ENCODE assay signal across 8 cellular contexts in genomic region chr1:218346391-218347204, GRCh38. TPM values are rescaled to one million over a fixed set of nuclear protein-coding genes. Genes with fewer than 3 reads are reported as not detected.
DNase-seq lines count a peak whose midpoint lies in the region; TF ChIP-seq lines count a peak whose summit lies in the region.

No MANE protein-coding gene starts in this region.

- H3K4me1 Mint-ChIP-seq in activated naive CD8-positive, alpha-beta T cell treated with anti-CD3 and anti-CD28 coated beads for 36 hours: peaks cover 36% of the 10 kb centered on the region

- peak; percentile 31 for DNase-seq in AG10803 (ENCODE audit: low read depth)
- peak; percentile 22 to 47 for DNase-seq in HAP-1 (ENCODE audit: low spot score in 2 of 2)
- peak; percentile 3 for DNase-seq in activated naive CD8-positive, alpha-beta T cell treated with anti-CD3 and anti-CD28 coated beads for 36 hours
- no peak for DNase-seq in iPS DF 6.9 (ENCODE audit: low read depth, low spot score)
- no peak for DNase-seq in NCI-H2081 treated with DMSO at 0.1 percent for 48 hours (lab: John Stamatoyannopoulos, UW)
- DNase-seq in central memory CD4-positive, alpha-beta T cell: no peak
- DNase-seq in SW480 (ENCODE audit: low spot score): no peak

- peaks cover 9% of the 10 kb centered on the region for H3K36me3 Mint-ChIP-seq in activated naive CD8-positive, alpha-beta T cell treated with anti-CD3 and anti-CD28 coated beads for 36 hours

- in situ Hi-C loops in HAP-1 (cut with MboI; ENCODE audit: low sequenced_read_pairs): loop anchor here (10.0 to 25.0 kb wide), 4 partner anchors 716 to 1466 kb away; no protein-coding TSS in a partner anchor

- H3K9me3 Mint-ChIP-seq in activated naive CD8-positive, alpha-beta T cell treated with anti-CD3 and anti-CD28 coated beads for 36 hours: no peaks in the 10 kb centered on the region

- no peak overlapping the region for H3K27ac ChIP-seq in iPS DF 6.9 (ENCODE audit: low read length)
- peak overlapping the region in 20 of 21 experiments; percentile 13 to 85 (median 75) for H3K27ac ChIP-seq in skin epidermis

- peaks cover 18% of the 10 kb centered on the region for H3K27me3 Mint-ChIP-seq in activated naive CD8-positive, alpha-beta T cell treated with anti-CD3 and anti-CD28 coated beads for 36 hours

- H3K4me3 Mint-ChIP-seq in activated naive CD8-positive, alpha-beta T cell treated with anti-CD3 and anti-CD28 coated beads for 36 hours: no peak overlapping the region

- H3K4me3 ChIP-seq in AG10803 (ENCODE audit: low read length) (peak overlapping the region; percentile 70), HAP-1 (peak overlapping the region; percentile 46), iPS DF 6.9 (ENCODE audit: low read length) (peak overlapping the region; percentile 49; the same call in 1 of the 2 replicates), skin epidermis (peak overlapping the region; percentile 48 to 61 (median 55))

- peak overlapping the region; percentile 50 for H3K27ac Mint-ChIP-seq in activated naive CD8-positive, alpha-beta T cell treated with anti-CD3 and anti-CD28 coated beads for 36 hours

- H3K4me1 ChIP-seq in HAP-1 (peaks cover 30% of the 10 kb centered on the region), iPS DF 6.9 (ENCODE audit: control insufficient read depth, insufficient read depth, low read length) (peaks cover 3% of the 10 kb centered on the region; the same call in 1 of the 2 replicates)

- TF ChIP-seq CTCF in AG10803 (conservative IDR thresholded peaks at IDR 0.05; ENCODE audit: low read length): no peak

- H3K27me3 ChIP-seq in HAP-1 (ENCODE audit: low read depth) (no peaks in the 10 kb centered on the region), iPS DF 6.9 (ENCODE audit: control insufficient read depth, insufficient read depth, low read length) (peaks cover 3% of the 10 kb centered on the region; the same call in 1 of the 2 replicates)

- H3K9me3 ChIP-seq in HAP-1 (no peaks in the 10 kb centered on the region), iPS DF 6.9 (ENCODE audit: control insufficient read depth, insufficient read depth, low read length) (no peaks in the 10 kb centered on the region)

- WGBS in iPS DF 6.9 (ENCODE audit: insufficient coverage, insufficient read length): 100% methylated on average over 1 of the region's 39 CpGs

- H3K36me3 ChIP-seq in HAP-1 (replicated peaks) (no peaks in the 10 kb centered on the region), iPS DF 6.9 (ENCODE audit: control insufficient read depth, insufficient read depth, low read length) (no peaks in the 10 kb centered on the region)

RNA-seq across cellular contexts. Expression of gene TGFB2, which starts 1.5 kb away (rescaled TPM):
- total RNA-seq in activated naive CD8-positive, alpha-beta T cell treated with anti-CD3 and anti-CD28 coated beads for 36 hours: under 1 TPM in 1 of 2 experiments, not detected in 1; 0.04 TPM

Comparison
In these comparisons a context has a peak if more than half of its experiments do, and no peak if none do; other contexts are left out.
1. DNase-seq: peak in AG10803 (single experiment), HAP-1 (2 of 2) and activated naive CD8-positive, alpha-beta T cell treated with anti-CD3 and anti-CD28 coated beads for 36 hours (single experiment); none in iPS DF 6.9 (single experiment), NCI-H2081 treated with DMSO at 0.1 percent for 48 hours (single experiment), central memory CD4-positive, alpha-beta T cell (single experiment) and SW480 (single experiment).
2. Peak in every context shown above with its lines, with median percentiles within 50 percentile points of each other: H3K4me3 ChIP-seq.